In genomic region chr11:76783901-76784813, GRCh38 we compare ENCODE assay signal across 8 cellular contexts. TPM values are rescaled to one million over a fixed set of nuclear protein-coding genes. Genes with fewer than 3 reads are reported as not detected.
DNase-seq lines count a peak whose midpoint lies in the region; ATAC-seq and TF ChIP-seq lines count a peak whose summit lies in the region.

No MANE protein-coding gene starts in this region.

- peak overlapping the region; percentile 86 to 94 (median 89) for H3K27ac ChIP-seq in esophagus muscularis mucosa (replicated peaks in 1 of 4)

- no peaks in the 10 kb centered on the region for H3K36me3 ChIP-seq in esophagus muscularis mucosa

- peaks cover 7% of the 10 kb centered on the region for H3K27me3 Mint-ChIP-seq in nephron progenitor cell (ENCODE audit: low read depth, poor library complexity)

- intact Hi-C loops in esophagus muscularis mucosa (cut with DNase I): no loop called here

- peaks cover 11% of the 10 kb centered on the region for H3K36me3 Mint-ChIP-seq in nephron progenitor cell (ENCODE audit: low read depth)

- TF ChIP-seq EP300 in esophagus muscularis mucosa (IDR thresholded peaks at IDR 0.05): no peak

- TF ChIP-seq CTCF in esophagus muscularis mucosa (IDR thresholded peaks at IDR 0.05) (no peak), nephron progenitor cell (IDR thresholded peaks at IDR 0.05) (no peak)

- no peak for ATAC-seq in HG02884 (IDR thresholded peaks at IDR 0.05; ENCODE audit: unreplicated experiment)
- ATAC-seq in HG02571 (IDR thresholded peaks at IDR 0.05; ENCODE audit: unreplicated experiment): no peak
- ATAC-seq in HG03135 (IDR thresholded peaks at IDR 0.05; ENCODE audit: unreplicated experiment): no peak

- H3K27ac Mint-ChIP-seq in nephron progenitor cell: no peak overlapping the region

- H3K27me3 ChIP-seq in esophagus muscularis mucosa: no peaks in the 10 kb centered on the region

- peak; percentile 14 for DNase-seq in activated CD4-positive, alpha-beta T cell treated with anti-CD3 and anti-CD28 coated beads for 48 hours
- no peak for DNase-seq in activated CD4-positive, alpha-beta T cell treated with anti-CD3 and anti-CD28 coated beads, Interleukin-2, amount 50 U/mL, for 4 hours
- DNase-seq in SK-N-DZ (ENCODE audit: low spot score) (peak; percentile 91), esophagus muscularis mucosa (ENCODE audit: extremely low spot score) (no peak), nephron progenitor cell (peak; percentile 91)

- H3K4me3 ChIP-seq in esophagus muscularis mucosa: peak overlapping the region; percentile 81 to 92 (median 82)

- peaks cover 31 to 71% (median 64%) of the 10 kb centered on the region in 4 donors for H3K4me1 ChIP-seq in esophagus muscularis mucosa

- H3K4me1 Mint-ChIP-seq in nephron progenitor cell: peaks cover 74% of the 10 kb centered on the region

- TF ChIP-seq POLR2A in esophagus muscularis mucosa (IDR thresholded peaks at IDR 0.05; ENCODE audit: low read depth): peak; percentile 18

- H3K4me3 Mint-ChIP-seq in nephron progenitor cell: peak overlapping the region; percentile 82

- H3K9me3 Mint-ChIP-seq in nephron progenitor cell: no peaks in the 10 kb centered on the region

- WGBS in esophagus muscularis mucosa: 11% methylated on average over 9 of the region's 64 CpGs

- H3K9me3 ChIP-seq in esophagus muscularis mucosa: no peaks in the 10 kb centered on the region

RNA-seq across cellular contexts. Expression of gene TSKU, which starts 1.0 kb away (rescaled TPM):
- polyA plus RNA-seq in SK-N-DZ (2014; cell fraction: cytosol; rRNA removed): 19.0 and 20.0 TPM in 2 replicates
- polyA plus RNA-seq in SK-N-DZ (2014; cell fraction: nucleus; rRNA removed): 8.4 and 10.4 TPM in 2 replicates
- 10 to 100 TPM; 19.1 to 60.6 (median 47.1) TPM for total RNA-seq in esophagus muscularis mucosa

Comparison
In these comparisons a context has a peak if more than half of its experiments do, and no peak if none do; other contexts are left out.
1. DNase-seq: peak in activated CD4-positive, alpha-beta T cell treated with anti-CD3 and anti-CD28 coated beads for 48 hours (single experiment), SK-N-DZ (single experiment) and nephron progenitor cell (single experiment); none in activated CD4-positive, alpha-beta T cell treated with anti-CD3 and anti-CD28 coated beads, Interleukin-2, amount 50 U/mL, for 4 hours (0 of 2) and esophagus muscularis mucosa (single experiment).